8 cellular contexts compared by ENCODE assay signal in the genomic region with DNA sequence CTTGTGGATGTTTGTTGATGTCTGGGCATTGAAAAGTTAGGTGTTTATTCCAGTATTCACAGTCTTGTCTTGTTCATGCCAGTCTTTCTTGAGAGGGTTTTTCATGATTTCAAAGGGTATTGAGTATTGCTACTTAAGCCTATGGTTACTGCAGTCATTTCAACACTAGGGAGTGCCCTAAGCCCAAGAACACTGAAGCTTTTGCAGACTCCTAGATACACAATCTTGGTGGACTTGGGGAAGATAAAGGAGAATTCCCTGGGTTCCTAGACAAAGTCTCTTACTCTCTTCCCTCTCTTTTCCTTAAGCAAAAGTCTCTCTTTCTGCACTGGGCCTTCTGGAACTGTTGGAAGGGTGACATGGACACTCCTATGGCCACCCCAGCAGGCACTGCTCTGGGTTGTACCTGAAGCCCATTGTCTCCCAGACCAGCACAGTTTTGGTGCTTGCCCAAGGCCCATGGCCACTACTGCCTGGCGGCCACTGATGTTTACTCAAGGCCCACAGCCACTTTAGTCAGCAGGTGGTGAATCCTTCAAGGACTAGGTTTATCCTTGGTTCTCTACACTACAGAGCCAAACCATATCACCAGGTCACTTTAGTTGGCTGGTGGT.
DNase-seq lines count a peak whose midpoint lies in the region; ATAC-seq and FAIRE-seq lines count a peak whose summit lies in the region.

No MANE protein-coding gene starts in this region.

- 0 out of 2 replicates have a peak, but pooled peaks cover 4% of the 10 kb centered on the region for H3K27me3 ChIP-seq in HAP-1 (ENCODE audit: low read depth)

- in situ Hi-C loops in HAP-1 (cut with MboI; ENCODE audit: low sequenced_read_pairs) = no loop called here

- DNase-seq in DMS 273 (lab: John Stamatoyannopoulos, UW; ENCODE audit: unreplicated experiment) (peak; percentile 47), DMS 273 treated with DMSO at 0.1 percent for 48 hours (lab: John Stamatoyannopoulos, UW) (no peak), RCC 7860 (ENCODE audit: low spot score) (peak; percentile 37), iPS DF 19.7 (ENCODE audit: low read depth, low spot score) (peak; percentile 23), globus pallidus (ENCODE audit: low spot score) (no peak), D341Med (ENCODE audit: low spot score) (no peak), HAP-1 (ENCODE audit: low spot score in 2 of 2) (no peak)

- no peaks in the 10 kb centered on the region for H3K36me3 ChIP-seq in HAP-1 (replicated peaks)

- no peak for FAIRE-seq in RCC 7860 (lab: Jason Lieb, UNC)

- H3K9me3 ChIP-seq in HAP-1 = no peaks in the 10 kb centered on the region

- no peaks in the 10 kb centered on the region for H3K4me1 ChIP-seq in HAP-1

- ATAC-seq in HG02798 (IDR thresholded peaks at IDR 0.05; ENCODE audit: poor library complexity, unreplicated experiment) = peak; percentile 79

- H3K4me3 ChIP-seq in HAP-1 = no peak overlapping the region

Comparison
In these comparisons a context has a peak if more than half of its experiments do, and no peak if none do; other contexts are left out.
1. DNase-seq: peak in DMS 273 (single experiment), RCC 7860 (single experiment) and iPS DF 19.7 (single experiment); none in DMS 273 treated with DMSO at 0.1 percent for 48 hours (single experiment), globus pallidus (single experiment), D341Med (single experiment) and HAP-1 (0 of 2).